ENCODE assay signal across 8 cellular contexts in the genomic region with DNA sequence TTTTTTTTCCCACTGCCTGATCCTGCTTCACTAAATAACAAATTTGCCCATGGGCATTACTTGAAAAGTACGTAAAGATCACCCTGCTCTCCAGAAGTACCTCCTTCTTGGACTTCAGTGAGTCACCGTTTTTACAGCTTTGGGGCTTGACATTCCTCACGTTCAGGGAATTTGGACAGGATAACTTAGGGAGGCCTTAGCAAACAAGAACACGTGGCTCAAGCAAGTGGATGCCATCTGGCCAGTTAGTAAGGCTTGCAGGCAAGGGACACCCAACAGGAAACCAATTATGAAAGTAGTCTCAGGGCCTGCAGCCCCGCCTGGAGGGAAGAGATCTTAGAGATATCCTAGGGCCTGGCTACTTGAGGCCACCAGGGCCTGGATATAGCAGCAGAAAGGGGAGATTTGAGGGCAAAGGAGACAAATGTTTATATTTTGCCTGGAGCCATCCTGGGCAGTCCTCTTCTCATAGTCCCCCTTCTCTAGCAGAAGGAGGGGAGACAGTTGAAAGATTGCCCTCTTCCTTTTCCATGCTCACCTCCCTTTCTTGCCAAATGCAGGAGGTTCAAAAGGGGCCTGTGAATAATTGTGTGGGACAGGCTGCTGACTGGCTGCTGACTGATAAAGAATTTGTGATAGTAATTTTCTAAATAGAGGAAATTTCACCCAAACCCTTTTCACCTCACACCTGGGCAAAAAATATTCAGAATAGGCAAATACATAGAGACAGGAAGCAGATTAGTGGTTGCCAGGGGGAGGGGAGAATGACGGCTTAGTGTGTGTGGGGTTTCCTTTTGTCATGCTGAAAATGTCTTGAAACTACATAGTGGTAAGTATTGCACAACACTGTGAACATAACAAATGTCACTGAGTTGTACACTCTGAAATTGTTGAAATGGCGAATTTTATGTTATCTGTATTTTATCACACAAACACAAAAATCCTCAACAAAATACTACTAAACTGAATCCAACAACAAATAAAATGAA.
DNase-seq lines count a peak whose midpoint lies in the region; ATAC-seq and TF ChIP-seq lines count a peak whose summit lies in the region.

No MANE protein-coding gene starts in this region.

- H3K36me3 Mint-ChIP-seq in progenitor cell of endocrine pancreas (ENCODE audit: insufficient read depth) = no peaks in the 10 kb centered on the region

- peaks cover 28% of the 10 kb centered on the region for H3K4me1 Mint-ChIP-seq in progenitor cell of endocrine pancreas (ENCODE audit: low read depth)

- peaks cover 22% of the 10 kb centered on the region for H3K9me3 Mint-ChIP-seq in progenitor cell of endocrine pancreas (ENCODE audit: low read depth)

- DNase-seq in NCI-H2196 (lab: John Stamatoyannopoulos, UW; ENCODE audit: unreplicated experiment) (peak; percentile 6), NCI-H2196 treated with DMSO at 0.1 percent for 48 hours (lab: John Stamatoyannopoulos, UW; ENCODE audit: unreplicated experiment) (no peak), OCI-M1 (lab: John Stamatoyannopoulos, UW) (peak; percentile 73), dermis blood vessel endothelial cell (peak; percentile 95), progenitor cell of endocrine pancreas (ENCODE audit: low spot score, unreplicated experiment) (no peak), NCI-H1930 (lab: John Stamatoyannopoulos, UW) (no peak)

- peak overlapping the region; percentile 84 for H3K27ac Mint-ChIP-seq in progenitor cell of endocrine pancreas

- TF ChIP-seq CTCF in progenitor cell of endocrine pancreas (IDR thresholded peaks at IDR 0.05; ENCODE audit: unreplicated experiment) = no peak

- H3K4me3 Mint-ChIP-seq in progenitor cell of endocrine pancreas (ENCODE audit: low read depth) = no peak overlapping the region

- H3K27me3 Mint-ChIP-seq in progenitor cell of endocrine pancreas = no peaks in the 10 kb centered on the region

- ATAC-seq in HG02610 (IDR thresholded peaks at IDR 0.05; ENCODE audit: unreplicated experiment) (peak; percentile 49), HG02763 (IDR thresholded peaks at IDR 0.05; ENCODE audit: unreplicated experiment) (no peak)

Comparison
In these comparisons a context has a peak if more than half of its experiments do, and no peak if none do; other contexts are left out.
1. DNase-seq: peak in NCI-H2196 (single experiment), OCI-M1 (single experiment) and dermis blood vessel endothelial cell (single experiment); none in NCI-H2196 treated with DMSO at 0.1 percent for 48 hours (single experiment), progenitor cell of endocrine pancreas (single experiment) and NCI-H1930 (0 of 2).